Comparison of ENCODE assay signal across 9 cellular contexts in the genomic region with DNA sequence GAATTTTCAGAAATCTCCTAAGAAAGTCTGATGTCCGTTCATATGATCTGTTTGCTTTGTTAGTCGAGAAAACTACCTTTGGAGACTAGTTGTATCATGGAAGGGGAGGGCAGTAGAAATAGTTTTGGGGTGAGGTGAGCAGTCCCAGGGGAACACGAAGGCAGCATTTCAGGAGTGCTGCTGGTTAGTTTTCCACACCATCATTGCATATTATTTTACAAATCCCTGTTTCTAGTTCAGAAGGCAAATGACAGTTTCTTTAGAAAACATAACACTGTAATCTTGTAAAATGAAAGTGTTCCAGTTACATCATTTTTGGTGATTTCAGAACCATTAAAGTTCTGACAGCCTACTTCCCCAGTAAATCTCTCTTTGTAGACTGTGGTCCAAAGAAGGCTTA. TPM values are rescaled to one million over a fixed set of nuclear protein-coding genes. Genes with fewer than 3 reads are reported as not detected.
"Had no signal": no experiment of that assay in that cellular context is flagged by ENCODE, and none has a peak within 500 bp of the region (broad histone marks: within the 10 kb centered on the region; RNA-seq: fewer than 3 reads in every experiment).

No MANE protein-coding gene starts in this region.

RNA-seq across cellular contexts. Expression of a gene that starts 40.3 kb away (rescaled TPM):
- total RNA-seq: activated CD8-positive, alpha-beta T cell treated with anti-CD3 and anti-CD28 coated beads, Interleukin-2, amount 10 ng/mL, durations not matched to agents 7 days and 5 days; breast epithelium; dermis blood vessel endothelial cell; esophagus squamous epithelium; gastrocnemius medialis; occipital lobe; suprapubic skin; T-helper 2 cell treated with Interferon-gamma antibody and Interleukin-4, amounts not matched to agents 100 ng/mL and 5 ng/mL, for 36 hours had no signal
- polyA plus RNA-seq: keratinocyte had no signal
